In the genomic region with DNA sequence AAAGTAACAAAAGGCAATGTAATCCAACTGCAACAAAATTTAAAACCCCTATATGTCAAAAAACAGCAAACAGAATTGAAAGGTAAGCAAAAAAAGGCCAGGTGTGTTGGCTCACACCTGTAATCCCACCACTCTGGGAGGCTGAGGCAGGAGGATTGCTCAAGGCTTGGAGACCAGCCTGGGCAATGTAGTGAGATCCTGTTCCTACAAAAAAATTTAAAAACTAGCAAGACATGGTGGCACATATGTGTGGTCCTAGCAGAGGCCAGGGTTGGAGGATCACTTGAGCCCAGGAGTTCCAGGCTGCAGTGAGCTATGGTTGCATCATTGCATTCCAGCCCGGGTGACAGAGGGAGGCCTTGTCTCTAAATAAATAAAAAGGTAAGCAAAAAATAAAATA, we compare ENCODE assay signal across 12 cellular contexts.
A peak's percentile ranks its signal among the peaks of the same experiment; 100 is the strongest.
DNase-seq lines count a peak whose midpoint lies in the region; ATAC-seq, FAIRE-seq and TF ChIP-seq lines count a peak whose summit lies in the region.
"Had no signal": no experiment of that assay in that cellular context is flagged by ENCODE, and none has a peak within 500 bp of the region (broad histone marks: within the 10 kb centered on the region; RNA-seq: fewer than 3 reads in every experiment).

No MANE protein-coding gene starts in this region.

- H3K36me3 ChIP-seq in liver (ENCODE audit: control insufficient read depth in 4 of 4, insufficient read depth in 3 of 4, low read depth in 1 of 4, low read length in 3 of 4): peaks cover 0 to 3% (median 0%) of the 10 kb centered on the region in 4 donors

- H3K9ac ChIP-seq in liver (ENCODE audit: low read depth in 1 of 2, low read length in 2 of 2): no peak overlapping the region

- no peak for TF ChIP-seq POLR2A in A549 (IDR thresholded peaks at IDR 0.05; ENCODE audit: low read length)

- no peak overlapping the region for H3K4me3 ChIP-seq in A549
- H3K4me3 ChIP-seq in GM12865 (ENCODE audit: low read depth, low read length): peak overlapping the region; percentile 23
- no peak overlapping the region for H3K4me3 ChIP-seq in liver (ENCODE audit: low read depth in 1 of 3, low read length in 3 of 3)
- H3K4me3 ChIP-seq: coronary artery had no signal

- 20% methylated on average over 1 of the region's 1 CpG for WGBS in A549 (ENCODE audit: missing lambda C conversion rate)
- 27% methylated on average over 1 of the region's 1 CpG for WGBS in liver

- no peak for FAIRE-seq in A549 (lab: Jason Lieb, UNC)

- no peaks in the 10 kb centered on the region for H3K9me3 ChIP-seq in A549
- no peaks in the 10 kb centered on the region for H3K9me3 ChIP-seq in liver (ENCODE audit: control insufficient read depth in 4 of 4, low read length in 3 of 4)

- no peak for TF ChIP-seq EP300 in A549 (IDR thresholded peaks at IDR 0.05)

- peaks cover 74% of the 10 kb centered on the region for H3K36me3 Mint-ChIP-seq in activated CD8-positive, alpha-beta T cell treated with anti-CD3 and anti-CD28 coated beads for 36 hours (ENCODE audit: low read depth)

- intact Hi-C loops in activated CD8-positive, alpha-beta T cell treated with anti-CD3 and anti-CD28 coated beads for 36 hours (cut with micrococcal nuclease): no loop called here

- DNase-seq in A549 (ENCODE audit: low read depth in 1 of 2, low spot score in 1 of 2) (no peak), GM12865 (ENCODE audit: low read depth) (no peak), iPS-NIHi7 (ENCODE audit: extremely low spot score) (no peak)
- no peak for DNase-seq in activated CD8-positive, alpha-beta T cell treated with anti-CD3 and anti-CD28 coated beads for 36 hours
- DNase-seq: activated CD4-positive, alpha-beta T cell treated with anti-CD3 and anti-CD28 coated beads for 1 hour; HCEC 1CT; stimulated activated CD8-positive, alpha-beta memory T cell treated with anti-CD3 and anti-CD28 coated beads, Interleukin-4, amount 100 ng/mL, for 48 hours had no signal

- no peak for TF ChIP-seq CTCF in A549 (IDR thresholded peaks at IDR 0.05)
- TF ChIP-seq CTCF in GM12865 (IDR thresholded peaks at IDR 0.05; ENCODE audit: insufficient read depth, low read depth, low read length, missing control alignments): no peak
- TF ChIP-seq CTCF in activated CD8-positive, alpha-beta T cell treated with anti-CD3 and anti-CD28 coated beads for 36 hours (IDR thresholded peaks at IDR 0.05): no peak
- no peak for TF ChIP-seq CTCF in liver (IDR thresholded peaks at IDR 0.05; ENCODE audit: low read depth, low read length, missing input control)

- peak overlapping the region; percentile 59 for H3K4me3 Mint-ChIP-seq in activated CD8-positive, alpha-beta T cell treated with anti-CD3 and anti-CD28 coated beads for 36 hours

- no peaks in the 10 kb centered on the region for H3K9me3 Mint-ChIP-seq in activated CD8-positive, alpha-beta T cell treated with anti-CD3 and anti-CD28 coated beads for 36 hours

- POLR2A ChIA-PET in A549 (lab: Yijun Ruan, JAX): interaction anchor here (4.4 kb wide), 1 partner anchor 14 kb away, joined by 21 read pairs; no protein-coding TSS in a partner anchor
- POLR2A ChIA-PET in activated CD8-positive, alpha-beta T cell treated with anti-CD3 and anti-CD28 coated beads for 36 hours (lab: Charles Lee): interaction anchor here (0.7 to 18.8 kb wide), 6 partner anchors 11 to 67 kb away, joined by 3 to 322 read pairs (median 4); no protein-coding TSS in a partner anchor

- CTCF ChIA-PET in A549 (lab: Yijun Ruan, JAX): interaction anchor here (1.0 to 4.7 kb wide), 7 partner anchors 8 to 61 kb away, joined by 3 to 45 read pairs (median 4); no protein-coding TSS in a partner anchor
- CTCF ChIA-PET in activated CD8-positive, alpha-beta T cell treated with anti-CD3 and anti-CD28 coated beads for 36 hours (lab: Charles Lee): interaction anchor here (0.6 to 6.1 kb wide), 8 partner anchors 9 to 94 kb away, joined by 3 to 30 read pairs (median 5); no protein-coding TSS in a partner anchor

- TF ChIP-seq RAD21 in A549 (conservative IDR thresholded peaks at IDR 0.05 in 1 of 2, IDR thresholded peaks at IDR 0.05 in 1 of 2) (no peak), liver (IDR thresholded peaks at IDR 0.05) (no peak)

- H3K4me1 Mint-ChIP-seq in activated CD8-positive, alpha-beta T cell treated with anti-CD3 and anti-CD28 coated beads for 36 hours (ENCODE audit: low read depth): peaks cover 77% of the 10 kb centered on the region

- peak overlapping the region; percentile 88 for H3K4me2 ChIP-seq in A549

- ATAC-seq in A549 (no peak), HG02973 (IDR thresholded peaks at IDR 0.05; ENCODE audit: unreplicated experiment) (no peak), GM19035 (IDR thresholded peaks at IDR 0.05; ENCODE audit: unreplicated experiment) (no peak), GM21737 (IDR thresholded peaks at IDR 0.05; ENCODE audit: unreplicated experiment) (no peak)
- ATAC-seq in activated CD8-positive, alpha-beta T cell treated with anti-CD3 and anti-CD28 coated beads for 36 hours: no peak

- no peaks in the 10 kb centered on the region for H3K27me3 ChIP-seq in liver (ENCODE audit: control insufficient read depth in 4 of 4, insufficient read depth in 4 of 4, low read length in 3 of 4)

- peaks cover 66% of the 10 kb centered on the region for H3K4me1 ChIP-seq in A549
- peaks cover 0 to 15% (median 9%) of the 10 kb centered on the region in 4 donors for H3K4me1 ChIP-seq in liver (ENCODE audit: control insufficient read depth in 4 of 4, insufficient read depth in 4 of 4, low read length in 3 of 4)

- H3K27me3 Mint-ChIP-seq in activated CD8-positive, alpha-beta T cell treated with anti-CD3 and anti-CD28 coated beads for 36 hours: no peaks in the 10 kb centered on the region

- H3K27ac Mint-ChIP-seq in activated CD8-positive, alpha-beta T cell treated with anti-CD3 and anti-CD28 coated beads for 36 hours: peak overlapping the region; percentile 88

- H3K27ac ChIP-seq in A549: peak overlapping the region; percentile 71 to 86
- peak overlapping the region in 1 of 2 donors; percentile 23 for H3K27ac ChIP-seq in liver (ENCODE audit: low read depth in 1 of 2, low read length in 2 of 2)

TF ChIP-seq in A549, 52 proteins besides CTCF, POLR2A, EP300 and RAD21:
- TF ChIP-seq CEBPB (IDR thresholded peaks at IDR 0.05) (peak; percentile 48 to 76; a peak in 3 of 4 replicates), MAFK (IDR thresholded peaks at IDR 0.05; ENCODE audit: partially characterized antibody) (peak; percentile 69), NPAS2 (CRISPR knock-in tag; IDR thresholded peaks at IDR 0.05; ENCODE audit: borderline replicate concordance) (no peak)
TF ChIP-seq in A549: peak in this region for 2.

TF ChIP-seq in liver, 16 proteins besides CTCF, POLR2A, EP300 and RAD21:
- TF ChIP-seq, protein P1, sequence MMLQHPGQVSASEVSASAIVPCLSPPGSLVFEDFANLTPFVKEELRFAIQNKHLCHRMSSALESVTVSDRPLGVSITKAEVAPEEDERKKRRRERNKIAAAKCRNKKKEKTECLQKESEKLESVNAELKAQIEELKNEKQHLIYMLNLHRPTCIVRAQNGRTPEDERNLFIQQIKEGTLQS (IDR thresholded peaks at IDR 0.05): peak; percentile 74
- TF ChIP-seq, protein P2, sequence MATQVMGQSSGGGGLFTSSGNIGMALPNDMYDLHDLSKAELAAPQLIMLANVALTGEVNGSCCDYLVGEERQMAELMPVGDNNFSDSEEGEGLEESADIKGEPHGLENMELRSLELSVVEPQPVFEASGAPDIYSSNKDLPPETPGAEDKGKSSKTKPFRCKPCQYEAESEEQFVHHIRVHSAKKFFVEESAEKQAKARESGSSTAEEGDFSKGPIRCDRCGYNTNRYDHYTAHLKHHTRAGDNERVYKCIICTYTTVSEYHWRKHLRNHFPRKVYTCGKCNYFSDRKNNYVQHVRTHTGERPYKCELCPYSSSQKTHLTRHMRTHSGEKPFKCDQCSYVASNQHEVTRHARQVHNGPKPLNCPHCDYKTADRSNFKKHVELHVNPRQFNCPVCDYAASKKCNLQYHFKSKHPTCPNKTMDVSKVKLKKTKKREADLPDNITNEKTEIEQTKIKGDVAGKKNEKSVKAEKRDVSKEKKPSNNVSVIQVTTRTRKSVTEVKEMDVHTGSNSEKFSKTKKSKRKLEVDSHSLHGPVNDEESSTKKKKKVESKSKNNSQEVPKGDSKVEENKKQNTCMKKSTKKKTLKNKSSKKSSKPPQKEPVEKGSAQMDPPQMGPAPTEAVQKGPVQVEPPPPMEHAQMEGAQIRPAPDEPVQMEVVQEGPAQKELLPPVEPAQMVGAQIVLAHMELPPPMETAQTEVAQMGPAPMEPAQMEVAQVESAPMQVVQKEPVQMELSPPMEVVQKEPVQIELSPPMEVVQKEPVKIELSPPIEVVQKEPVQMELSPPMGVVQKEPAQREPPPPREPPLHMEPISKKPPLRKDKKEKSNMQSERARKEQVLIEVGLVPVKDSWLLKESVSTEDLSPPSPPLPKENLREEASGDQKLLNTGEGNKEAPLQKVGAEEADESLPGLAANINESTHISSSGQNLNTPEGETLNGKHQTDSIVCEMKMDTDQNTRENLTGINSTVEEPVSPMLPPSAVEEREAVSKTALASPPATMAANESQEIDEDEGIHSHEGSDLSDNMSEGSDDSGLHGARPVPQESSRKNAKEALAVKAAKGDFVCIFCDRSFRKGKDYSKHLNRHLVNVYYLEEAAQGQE (IDR thresholded peaks at IDR 0.05): no peak
- peak in 1 of 2 donors; percentile 4 for TF ChIP-seq HNF4A (conservative IDR thresholded peaks at IDR 0.05)
